ENCODE assay signal across 9 cellular contexts in the genomic region with DNA sequence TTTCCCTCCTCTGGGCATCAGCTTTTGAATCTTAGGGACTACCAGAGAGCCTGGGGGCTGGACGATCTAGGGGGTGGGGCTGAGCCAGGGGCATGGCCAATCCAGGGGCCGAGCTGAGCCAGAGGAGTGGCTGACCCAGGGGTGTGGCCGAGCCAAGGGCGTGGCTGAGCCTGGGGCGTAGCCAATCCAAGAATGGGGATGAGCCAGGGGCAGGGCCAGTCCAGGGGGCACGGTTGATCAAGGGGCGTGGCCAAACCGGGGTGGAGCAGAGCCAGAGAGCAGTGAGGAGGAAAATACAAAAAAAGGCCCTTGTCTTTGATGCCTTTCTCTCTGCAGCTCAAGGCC.
DNase-seq lines count a peak whose midpoint lies in the region; ATAC-seq and TF ChIP-seq lines count a peak whose summit lies in the region.
"Had no signal": no experiment of that assay in that cellular context is flagged by ENCODE, and none has a peak within 500 bp of the region (broad histone marks: within the 10 kb centered on the region; RNA-seq: fewer than 3 reads in every experiment).

No MANE protein-coding gene starts in this region.

- H3K9me3 ChIP-seq in right atrium auricular region (no peaks in the 10 kb centered on the region), uterus (no peaks in the 10 kb centered on the region)

- DNase-seq in Right ventricle myocardium superior (peak; percentile 62), right atrium auricular region (ENCODE audit: low spot score) (no peak), NCI-H82 treated with DMSO at 0.1 percent for 48 hours (lab: John Stamatoyannopoulos, UW; ENCODE audit: unreplicated experiment) (peak; percentile 82), left cardiac atrium (peak; percentile 56), uterus (peak; percentile 14 to 50), GM19240 (ENCODE audit: insufficient read length, low spot score) (no peak), mesothelial cell of epicardium (ENCODE audit: low spot score in 2 of 2, unreplicated experiment in 2 of 2) (no peak), cortex of kidney (lab: John Stamatoyannopoulos, UW) (no peak)
- DNase-seq: effector memory CD4-positive, alpha-beta T cell had no signal

- H3K4me3 ChIP-seq in right atrium auricular region (no peak overlapping the region), uterus (no peak overlapping the region)

- H3K4me1 Mint-ChIP-seq in mesothelial cell of epicardium: peaks cover 18% of the 10 kb centered on the region

- H3K4me1 ChIP-seq in right atrium auricular region (no peaks in the 10 kb centered on the region), uterus (no peaks in the 10 kb centered on the region)

- H3K27ac Mint-ChIP-seq in mesothelial cell of epicardium: no peak overlapping the region

- H3K9me3 Mint-ChIP-seq in mesothelial cell of epicardium: no peaks in the 10 kb centered on the region

- TF ChIP-seq POLR2A in uterus (IDR thresholded peaks at IDR 0.05): no peak

- H3K36me3 ChIP-seq in right atrium auricular region (no peaks in the 10 kb centered on the region), uterus (no peaks in the 10 kb centered on the region)

- H3K36me3 Mint-ChIP-seq in mesothelial cell of epicardium: no peaks in the 10 kb centered on the region

- TF ChIP-seq CTCF in right atrium auricular region (IDR thresholded peaks at IDR 0.05): no peak
- TF ChIP-seq CTCF in uterus (IDR thresholded peaks at IDR 0.05): no peak
- no peak for TF ChIP-seq CTCF in mesothelial cell of epicardium (IDR thresholded peaks at IDR 0.05; ENCODE audit: unreplicated experiment)

- H3K27ac ChIP-seq in right atrium auricular region (no peak overlapping the region), uterus (no peak overlapping the region)

- no peaks in the 10 kb centered on the region for H3K27me3 ChIP-seq in right atrium auricular region
- no peaks in the 10 kb centered on the region for H3K27me3 ChIP-seq in uterus

- ATAC-seq in Right ventricle myocardium superior (ENCODE audit: poor library complexity): peak; percentile 52
- ATAC-seq in left cardiac atrium: peak; percentile 41 to 86

- H3K4me3 Mint-ChIP-seq in mesothelial cell of epicardium: no peak overlapping the region

- H3K27me3 Mint-ChIP-seq in mesothelial cell of epicardium (ENCODE audit: low read depth): peaks cover 57% of the 10 kb centered on the region

- intact Hi-C loops in Right ventricle myocardium superior (cut with DNase I): loop anchor here (10.0 kb wide), 2 partner anchors 254 to 346 kb away; no protein-coding TSS in a partner anchor
- intact Hi-C loops in left cardiac atrium (cut with DNase I): loop anchor here (10.0 kb wide), 2 partner anchors 254 to 346 kb away; no protein-coding TSS in a partner anchor
- intact Hi-C loops in uterus (cut with DNase I; ENCODE audit: low total_unique reads): no loop called here

Comparison
In these comparisons a context has a peak if more than half of its experiments do, and no peak if none do; other contexts are left out.
1. DNase-seq: peak in Right ventricle myocardium superior (single experiment), NCI-H82 treated with DMSO at 0.1 percent for 48 hours (single experiment), left cardiac atrium (single experiment) and uterus (2 of 2); none in right atrium auricular region (single experiment), GM19240 (single experiment), mesothelial cell of epicardium (0 of 2) and cortex of kidney (single experiment).